13 cellular contexts compared by ENCODE assay signal in the genomic region with DNA sequence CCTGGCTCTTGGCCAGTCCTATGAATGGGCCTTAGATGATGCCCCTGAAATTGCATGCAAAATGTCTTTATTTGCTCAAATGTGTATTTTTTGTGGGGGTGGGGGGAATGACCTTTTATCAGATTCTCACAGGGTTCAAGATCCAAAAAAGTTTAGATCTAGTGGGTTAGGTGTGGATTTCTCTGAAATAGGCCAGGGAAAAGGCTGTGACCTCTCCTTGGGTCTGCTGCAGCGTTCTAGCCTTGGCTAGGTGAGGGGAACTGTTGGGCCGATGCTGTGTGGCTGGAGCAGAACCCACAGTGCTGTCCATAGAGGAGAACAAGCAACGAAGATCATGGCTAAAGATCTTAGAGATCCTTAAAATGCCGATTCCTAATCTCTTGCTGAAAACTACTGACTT.
DNase-seq lines count a peak whose midpoint lies in the region; ATAC-seq lines count a peak whose summit lies in the region.
"Had no signal": no experiment of that assay in that cellular context is flagged by ENCODE, and none has a peak within 500 bp of the region (broad histone marks: within the 10 kb centered on the region; RNA-seq: fewer than 3 reads in every experiment).

No MANE protein-coding gene starts in this region.

- H3K36me3 Mint-ChIP-seq in CD4-positive, CD25-positive, alpha-beta regulatory T cell: peaks cover 53% of the 10 kb centered on the region
- H3K36me3 Mint-ChIP-seq in CD4-positive, alpha-beta memory T cell: peaks cover 63 to 85% of the 10 kb centered on the region in 2 donors
- H3K36me3 Mint-ChIP-seq in central memory CD8-positive, alpha-beta T cell (ENCODE audit: insufficient read depth): peaks cover 62% of the 10 kb centered on the region
- H3K36me3 Mint-ChIP-seq in naive thymus-derived CD8-positive, alpha-beta T cell: peaks cover 7 to 92% (median 33%) of the 10 kb centered on the region in 3 donors

- H3K27me3 Mint-ChIP-seq in CD4-positive, CD25-positive, alpha-beta regulatory T cell: no peaks in the 10 kb centered on the region
- H3K27me3 Mint-ChIP-seq in CD4-positive, alpha-beta memory T cell: no peaks in the 10 kb centered on the region
- H3K27me3 Mint-ChIP-seq in central memory CD8-positive, alpha-beta T cell: no peaks in the 10 kb centered on the region
- H3K27me3 Mint-ChIP-seq in naive thymus-derived CD8-positive, alpha-beta T cell: no peaks in the 10 kb centered on the region
- H3K27me3 Mint-ChIP-seq: B cell had no signal

- H3K9me3 Mint-ChIP-seq in CD4-positive, CD25-positive, alpha-beta regulatory T cell: no peaks in the 10 kb centered on the region
- H3K9me3 Mint-ChIP-seq in CD4-positive, alpha-beta memory T cell: no peaks in the 10 kb centered on the region
- H3K9me3 Mint-ChIP-seq in central memory CD8-positive, alpha-beta T cell: no peaks in the 10 kb centered on the region
- no peaks in the 10 kb centered on the region for H3K9me3 Mint-ChIP-seq in naive thymus-derived CD8-positive, alpha-beta T cell

- intact Hi-C loops in CD4-positive, alpha-beta memory T cell (cut with micrococcal nuclease): no loop called here

- H3K4me3 Mint-ChIP-seq in CD4-positive, CD25-positive, alpha-beta regulatory T cell: no peak overlapping the region
- no peak overlapping the region for H3K4me3 Mint-ChIP-seq in CD4-positive, alpha-beta memory T cell
- no peak overlapping the region for H3K4me3 Mint-ChIP-seq in central memory CD8-positive, alpha-beta T cell
- H3K4me3 Mint-ChIP-seq in naive thymus-derived CD8-positive, alpha-beta T cell: no peak overlapping the region
- H3K4me3 Mint-ChIP-seq: B cell had no signal

- POLR2A ChIA-PET in CD4-positive, alpha-beta memory T cell (lab: Charles Lee; ENCODE audit: partially characterized antibody): no interaction called here
- POLR2A ChIA-PET in naive thymus-derived CD8-positive, alpha-beta T cell (lab: Charles Lee): no interaction called here

- no peak for DNase-seq in CD4-positive, CD25-positive, alpha-beta regulatory T cell
- DNase-seq in CD4-positive, alpha-beta memory T cell: no peak
- DNase-seq in central memory CD8-positive, alpha-beta T cell (ENCODE audit: low spot score in 2 of 2): no peak
- no peak for DNase-seq in naive thymus-derived CD8-positive, alpha-beta T cell
- no peak for DNase-seq in anterior cingulate cortex (lab: John Stamatoyannopoulos, UW)
- DNase-seq in NCI-H526 (lab: John Stamatoyannopoulos, UW): no peak
- no peak for DNase-seq in stimulated activated naive CD4-positive, alpha-beta T cell treated with Interleukin-2 at 50 U/mL for 16 hours (lab: John Stamatoyannopoulos, UW)
- DNase-seq: DMS 273 treated with DMSO at 0.1 percent for 48 hours, H7, KG1, NCI-H1092 treated with DMSO at 0.1 percent for 48 hours, NCI-H1694 had no signal

- H3K36me3 ChIP-seq in CD4-positive, CD25-positive, alpha-beta regulatory T cell (ENCODE audit: control insufficient read depth, insufficient read depth, low read length): peaks cover 97% of the 10 kb centered on the region
- peaks cover 69% of the 10 kb centered on the region for H3K36me3 ChIP-seq in CD4-positive, alpha-beta memory T cell (ENCODE audit: insufficient read depth, low read length)

- H3K4me1 ChIP-seq in CD4-positive, CD25-positive, alpha-beta regulatory T cell (ENCODE audit: control insufficient read depth, insufficient read depth, low read length, poor library complexity, severe bottlenecking): no peaks in the 10 kb centered on the region
- no peaks in the 10 kb centered on the region for H3K4me1 ChIP-seq in CD4-positive, alpha-beta memory T cell (ENCODE audit: insufficient read depth, low read length)

- H3K4me1 Mint-ChIP-seq in CD4-positive, CD25-positive, alpha-beta regulatory T cell: peaks cover 0 to 7% (median 6%) of the 10 kb centered on the region in 4 donors
- peaks cover 0 to 12% (median 4%) of the 10 kb centered on the region in 4 donors for H3K4me1 Mint-ChIP-seq in CD4-positive, alpha-beta memory T cell
- peaks cover 9% of the 10 kb centered on the region for H3K4me1 Mint-ChIP-seq in central memory CD8-positive, alpha-beta T cell
- H3K4me1 Mint-ChIP-seq in naive thymus-derived CD8-positive, alpha-beta T cell: peaks cover 0 to 26% (median 14%) of the 10 kb centered on the region in 4 donors
- H3K4me1 Mint-ChIP-seq: B cell had no signal

- H3K27ac Mint-ChIP-seq in CD4-positive, CD25-positive, alpha-beta regulatory T cell: peak overlapping the region in 2 of 3 donors; percentile 49 to 83
- H3K27ac Mint-ChIP-seq in CD4-positive, alpha-beta memory T cell: peak overlapping the region in 5 of 7 donors; percentile 28 to 51 (median 36)
- H3K27ac Mint-ChIP-seq in central memory CD8-positive, alpha-beta T cell (ENCODE audit: low read depth): peak overlapping the region; percentile 41
- H3K27ac Mint-ChIP-seq in naive thymus-derived CD8-positive, alpha-beta T cell: peak overlapping the region in 7 of 10 donors; percentile 10 to 88 (median 61)
- H3K27ac Mint-ChIP-seq: B cell had no signal

- ATAC-seq in CD4-positive, CD25-positive, alpha-beta regulatory T cell (ENCODE audit: low read depth in 2 of 2): no peak
- ATAC-seq in central memory CD8-positive, alpha-beta T cell (replicated peaks; ENCODE audit: extremely low read depth, poor library complexity, severe bottlenecking): no peak
- no peak for ATAC-seq in naive thymus-derived CD8-positive, alpha-beta T cell

- no peak overlapping the region for H3K27ac ChIP-seq in CD4-positive, CD25-positive, alpha-beta regulatory T cell (ENCODE audit: insufficient read depth, low read length, poor library complexity, severe bottlenecking)
- H3K27ac ChIP-seq in CD4-positive, alpha-beta memory T cell (ENCODE audit: low read depth, low read length): no peak overlapping the region

- no peaks in the 10 kb centered on the region for H3K9me3 ChIP-seq in CD4-positive, CD25-positive, alpha-beta regulatory T cell (ENCODE audit: control insufficient read depth in 2 of 2, low read length in 2 of 2)
- no peaks in the 10 kb centered on the region for H3K9me3 ChIP-seq in CD4-positive, alpha-beta memory T cell (ENCODE audit: control insufficient read depth in 1 of 2, low read length in 2 of 2)

- no peak overlapping the region for H3K4me3 ChIP-seq in CD4-positive, CD25-positive, alpha-beta regulatory T cell (ENCODE audit: low read depth, low read length)
- H3K4me3 ChIP-seq in CD4-positive, alpha-beta memory T cell (ENCODE audit: low read length in 2 of 2): no peak overlapping the region

- H3K27me3 ChIP-seq in CD4-positive, CD25-positive, alpha-beta regulatory T cell (ENCODE audit: control insufficient read depth, insufficient read depth, low read length): no peaks in the 10 kb centered on the region
- no peaks in the 10 kb centered on the region for H3K27me3 ChIP-seq in CD4-positive, alpha-beta memory T cell (ENCODE audit: insufficient read depth, low read length)

- CTCF ChIA-PET in CD4-positive, alpha-beta memory T cell (lab: Charles Lee; ENCODE audit: partially characterized antibody): no interaction called here
